1 cellular context compared by ENCODE assay signal in the genomic region with DNA sequence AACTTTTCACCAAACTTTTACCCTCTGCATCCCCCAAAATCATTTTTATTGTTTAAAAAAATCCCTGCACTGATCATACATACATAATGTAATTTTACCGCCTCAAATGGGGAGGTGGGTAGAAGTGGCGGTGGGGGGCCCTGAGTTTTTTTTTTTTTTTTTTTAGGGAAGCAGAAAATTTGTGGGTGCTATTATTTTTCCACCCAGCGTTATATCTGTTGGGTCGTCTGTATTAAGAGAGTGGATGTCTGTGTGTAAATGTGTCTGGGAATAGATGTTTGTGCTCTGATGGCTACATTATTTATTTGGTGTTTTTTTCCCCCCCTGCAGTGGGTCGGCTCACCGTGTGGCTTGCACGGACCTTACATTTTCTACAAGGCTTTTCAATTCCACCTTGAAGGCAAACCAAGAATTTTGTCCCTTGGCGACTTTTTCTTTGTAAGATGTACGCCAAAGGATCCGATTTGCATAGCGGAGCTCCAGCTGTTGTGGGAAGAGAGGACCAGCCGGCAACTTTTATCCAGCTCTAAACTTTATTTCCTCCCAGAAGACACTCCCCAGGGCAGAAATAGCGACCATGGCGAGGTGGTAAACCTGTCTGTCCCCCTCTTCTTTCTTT.
TF ChIP-seq lines count a peak whose summit lies in the region.

No MANE protein-coding gene starts in this region.

TF ChIP-seq in SK-N-SH treated with all-trans-retinoic acid at 6 μM for 48 hours, 23 proteins besides CTCF, POLR2A, EP300 and RAD21 (continued from another document):
- TF ChIP-seq, protein P1, sequence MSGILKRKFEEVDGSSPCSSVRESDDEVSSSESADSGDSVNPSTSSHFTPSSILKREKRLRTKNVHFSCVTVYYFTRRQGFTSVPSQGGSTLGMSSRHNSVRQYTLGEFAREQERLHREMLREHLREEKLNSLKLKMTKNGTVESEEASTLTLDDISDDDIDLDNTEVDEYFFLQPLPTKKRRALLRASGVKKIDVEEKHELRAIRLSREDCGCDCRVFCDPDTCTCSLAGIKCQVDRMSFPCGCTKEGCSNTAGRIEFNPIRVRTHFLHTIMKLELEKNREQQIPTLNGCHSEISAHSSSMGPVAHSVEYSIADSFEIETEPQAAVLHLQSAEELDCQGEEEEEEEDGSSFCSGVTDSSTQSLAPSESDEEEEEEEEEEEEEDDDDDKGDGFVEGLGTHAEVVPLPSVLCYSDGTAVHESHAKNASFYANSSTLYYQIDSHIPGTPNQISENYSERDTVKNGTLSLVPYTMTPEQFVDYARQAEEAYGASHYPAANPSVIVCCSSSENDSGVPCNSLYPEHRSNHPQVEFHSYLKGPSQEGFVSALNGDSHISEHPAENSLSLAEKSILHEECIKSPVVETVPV (CRISPR knock-in tag; IDR thresholded peaks at IDR 0.05) = no peak
- TF ChIP-seq PPARA (CRISPR knock-in tag; IDR thresholded peaks at IDR 0.05; ENCODE audit: borderline replicate concordance) (no peak), ZNF70 (CRISPR knock-in tag; IDR thresholded peaks at IDR 0.05) (no peak), ZFP3 (CRISPR knock-in tag; IDR thresholded peaks at IDR 0.05) (no peak), BACH2 (CRISPR knock-in tag; IDR thresholded peaks at IDR 0.05; ENCODE audit: borderline replicate concordance) (no peak), ARNTL (CRISPR knock-in tag; IDR thresholded peaks at IDR 0.05; ENCODE audit: borderline replicate concordance, low read depth) (no peak), TOX (CRISPR knock-in tag; IDR thresholded peaks at IDR 0.05; ENCODE audit: borderline replicate concordance) (no peak), ZFP30 (CRISPR knock-in tag; IDR thresholded peaks at IDR 0.05) (no peak), TCF4 (CRISPR knock-in tag; IDR thresholded peaks at IDR 0.05; ENCODE audit: borderline replicate concordance) (no peak), ZC3H10 (CRISPR knock-in tag; IDR thresholded peaks at IDR 0.05) (no peak), GLIS3 (CRISPR knock-in tag; IDR thresholded peaks at IDR 0.05) (no peak)
- TF ChIP-seq, protein P2, sequence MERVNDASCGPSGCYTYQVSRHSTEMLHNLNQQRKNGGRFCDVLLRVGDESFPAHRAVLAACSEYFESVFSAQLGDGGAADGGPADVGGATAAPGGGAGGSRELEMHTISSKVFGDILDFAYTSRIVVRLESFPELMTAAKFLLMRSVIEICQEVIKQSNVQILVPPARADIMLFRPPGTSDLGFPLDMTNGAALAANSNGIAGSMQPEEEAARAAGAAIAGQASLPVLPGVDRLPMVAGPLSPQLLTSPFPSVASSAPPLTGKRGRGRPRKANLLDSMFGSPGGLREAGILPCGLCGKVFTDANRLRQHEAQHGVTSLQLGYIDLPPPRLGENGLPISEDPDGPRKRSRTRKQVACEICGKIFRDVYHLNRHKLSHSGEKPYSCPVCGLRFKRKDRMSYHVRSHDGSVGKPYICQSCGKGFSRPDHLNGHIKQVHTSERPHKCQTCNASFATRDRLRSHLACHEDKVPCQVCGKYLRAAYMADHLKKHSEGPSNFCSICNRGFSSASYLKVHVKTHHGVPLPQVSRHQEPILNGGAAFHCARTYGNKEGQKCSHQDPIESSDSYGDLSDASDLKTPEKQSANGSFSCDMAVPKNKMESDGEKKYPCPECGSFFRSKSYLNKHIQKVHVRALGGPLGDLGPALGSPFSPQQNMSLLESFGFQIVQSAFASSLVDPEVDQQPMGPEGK (CRISPR knock-in tag; IDR thresholded peaks at IDR 0.05; ENCODE audit: borderline replicate concordance) = no peak
